ENCODE assay signal across 8 cellular contexts in the genomic region with DNA sequence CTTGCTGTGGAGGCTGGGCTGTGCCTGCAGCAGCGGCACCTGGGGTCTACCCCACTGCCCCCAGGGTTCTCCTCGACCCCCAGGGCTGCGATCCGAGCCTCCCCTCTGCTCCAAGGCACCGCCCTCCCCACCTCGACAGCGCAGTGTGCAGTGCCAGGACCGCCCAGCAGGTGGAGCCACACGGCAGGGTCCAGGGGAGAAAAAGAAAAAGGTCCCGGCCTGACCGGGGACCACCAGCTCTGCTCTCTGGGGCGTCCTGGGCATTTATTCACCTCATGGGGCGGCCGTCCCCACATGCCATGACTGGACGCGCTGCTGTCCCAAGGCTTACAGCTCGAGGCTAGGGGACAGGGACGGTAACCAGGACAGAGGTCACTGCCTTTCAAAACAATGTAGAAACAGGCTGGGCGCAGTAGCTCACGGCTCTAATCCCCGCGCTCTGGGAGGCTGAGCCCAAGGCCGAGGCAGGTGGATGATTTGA. TPM values are rescaled to one million over a fixed set of nuclear protein-coding genes. Genes with fewer than 3 reads are reported as not detected.
DNase-seq lines count a peak whose midpoint lies in the region; ATAC-seq and TF ChIP-seq lines count a peak whose summit lies in the region.

No MANE protein-coding gene starts in this region.

- H3K4me2 ChIP-seq in OCI-LY3 (ENCODE audit: low read length): peak overlapping the region; percentile 39; the same call in 1 of the 2 replicates

- H3K36me3 ChIP-seq in OCI-LY3 (replicated peaks; ENCODE audit: low read depth, low read length) (no peaks in the 10 kb centered on the region), right atrium auricular region (no peaks in the 10 kb centered on the region)

- no peaks in the 10 kb centered on the region for H3K9me3 ChIP-seq in OCI-LY3 (ENCODE audit: insufficient read depth, low read length)
- no peaks in the 10 kb centered on the region for H3K9me3 ChIP-seq in right atrium auricular region

- no peak overlapping the region for H3K4me3 ChIP-seq in GM12864 (ENCODE audit: low read depth, low read length)
- H3K4me3 ChIP-seq in OCI-LY3 (ENCODE audit: low read length): no peak overlapping the region
- no peak overlapping the region for H3K4me3 ChIP-seq in right atrium auricular region

- DNase-seq in GM12864 (ENCODE audit: low read depth) (no peak), right atrium auricular region (ENCODE audit: low spot score) (no peak), middle frontal gyrus (ENCODE audit: extremely low spot score, low spot score) (no peak), H4 (ENCODE audit: low spot score) (no peak)
- peak; percentile 71 for DNase-seq in activated naive CD4-positive, alpha-beta T cell treated with Interleukin-2 at 50 U/mL for 16 hours
- peak in 3 of 4 experiments; percentile 39 to 50 (median 46) for DNase-seq in stimulated activated CD4-positive, alpha-beta T cell treated with anti-CD3 and anti-CD28 coated beads, Interleukin-1b, Interleukin-23, amount 100 ng/mL, for 24 hours (ENCODE audit: low read depth in 4 of 4, low spot score in 1 of 4)

- ATAC-seq in GM21423 (IDR thresholded peaks at IDR 0.05; ENCODE audit: unreplicated experiment): no peak

- no peak overlapping the region; the same call in 1 of the 2 replicates for H3K9ac ChIP-seq in OCI-LY3 (ENCODE audit: low read length)

- peaks cover 87% of the 10 kb centered on the region for H4K20me1 ChIP-seq in OCI-LY3 (ENCODE audit: insufficient read depth, low read length)

- no peaks in the 10 kb centered on the region for H3K27me3 ChIP-seq in OCI-LY3 (ENCODE audit: low read depth, low read length)
- no peaks in the 10 kb centered on the region for H3K27me3 ChIP-seq in right atrium auricular region

- TF ChIP-seq CTCF in GM12864 (IDR thresholded peaks at IDR 0.05; ENCODE audit: low read depth, low read length, missing control alignments) (peak; percentile 93), OCI-LY3 (IDR thresholded peaks at IDR 0.05; ENCODE audit: low read depth, low read length) (peak; percentile 95), right atrium auricular region (IDR thresholded peaks at IDR 0.05) (peak; percentile 86 to 87)

- H2AFZ ChIP-seq in OCI-LY3 (ENCODE audit: low read depth, low read length): no peak overlapping the region

- peaks cover 94% of the 10 kb centered on the region for H3K79me2 ChIP-seq in OCI-LY3 (ENCODE audit: low read length)

- H3K4me1 ChIP-seq in OCI-LY3 (ENCODE audit: low read length) (peaks cover 4% of the 10 kb centered on the region), right atrium auricular region (peaks cover 0 to 75% of the 10 kb centered on the region in 2 donors)

- peak overlapping the region; percentile 32 for H3K27ac ChIP-seq in OCI-LY3 (ENCODE audit: low read length)
- no peak overlapping the region for H3K27ac ChIP-seq in right atrium auricular region

RNA-seq across cellular contexts. Expression of a gene that starts 10.6 kb away (rescaled TPM):
- total RNA-seq in right atrium auricular region: 10 to 100 TPM in 1 of 2 donors, 1 to 10 TPM in 1; 9.6 to 12.1 TPM
- 2.3 and 4.2 TPM in 2 replicates for total RNA-seq in H4 (2014; rRNA removed; shearing (Covaris generic))

RNA-seq across cellular contexts. Expression of a gene that starts 25.6 kb away (rescaled TPM):
- under 1 TPM; 0.51 to 0.74 TPM for total RNA-seq in right atrium auricular region
- 3.6 and 7.8 TPM in 2 replicates for total RNA-seq in H4 (2014; rRNA removed; shearing (Covaris generic))

RNA-seq across cellular contexts. Expression of a gene that starts 25.7 kb away (rescaled TPM):
- total RNA-seq in right atrium auricular region: 1 to 10 TPM; 4.4 to 5.6 TPM
- 1.8 and 4.6 TPM in 2 replicates for total RNA-seq in H4 (2014; rRNA removed; shearing (Covaris generic))

RNA-seq across cellular contexts. Expression of a gene that starts 47.6 kb away (rescaled TPM):
- total RNA-seq in right atrium auricular region: 10 to 100 TPM; 92.6 to 99.5 TPM
- 20.2 and 40.6 TPM in 2 replicates for total RNA-seq in H4 (2014; rRNA removed; shearing (Covaris generic))

Comparison
In these comparisons a context has a peak if more than half of its experiments do, and no peak if none do; other contexts are left out.
1. DNase-seq: peak in activated naive CD4-positive, alpha-beta T cell treated with Interleukin-2 at 50 U/mL for 16 hours (single experiment) and stimulated activated CD4-positive, alpha-beta T cell treated with anti-CD3 and anti-CD28 coated beads, Interleukin-1b, Interleukin-23, amount 100 ng/mL, for 24 hours (3 of 4); none in GM12864 (single experiment), right atrium auricular region (single experiment), middle frontal gyrus (single experiment) and H4 (single experiment).
2. Peak in every context shown above with its lines, with median percentiles within 50 percentile points of each other: CTCF ChIP-seq.